ENCODE assay signal across 8 cellular contexts in the genomic region with DNA sequence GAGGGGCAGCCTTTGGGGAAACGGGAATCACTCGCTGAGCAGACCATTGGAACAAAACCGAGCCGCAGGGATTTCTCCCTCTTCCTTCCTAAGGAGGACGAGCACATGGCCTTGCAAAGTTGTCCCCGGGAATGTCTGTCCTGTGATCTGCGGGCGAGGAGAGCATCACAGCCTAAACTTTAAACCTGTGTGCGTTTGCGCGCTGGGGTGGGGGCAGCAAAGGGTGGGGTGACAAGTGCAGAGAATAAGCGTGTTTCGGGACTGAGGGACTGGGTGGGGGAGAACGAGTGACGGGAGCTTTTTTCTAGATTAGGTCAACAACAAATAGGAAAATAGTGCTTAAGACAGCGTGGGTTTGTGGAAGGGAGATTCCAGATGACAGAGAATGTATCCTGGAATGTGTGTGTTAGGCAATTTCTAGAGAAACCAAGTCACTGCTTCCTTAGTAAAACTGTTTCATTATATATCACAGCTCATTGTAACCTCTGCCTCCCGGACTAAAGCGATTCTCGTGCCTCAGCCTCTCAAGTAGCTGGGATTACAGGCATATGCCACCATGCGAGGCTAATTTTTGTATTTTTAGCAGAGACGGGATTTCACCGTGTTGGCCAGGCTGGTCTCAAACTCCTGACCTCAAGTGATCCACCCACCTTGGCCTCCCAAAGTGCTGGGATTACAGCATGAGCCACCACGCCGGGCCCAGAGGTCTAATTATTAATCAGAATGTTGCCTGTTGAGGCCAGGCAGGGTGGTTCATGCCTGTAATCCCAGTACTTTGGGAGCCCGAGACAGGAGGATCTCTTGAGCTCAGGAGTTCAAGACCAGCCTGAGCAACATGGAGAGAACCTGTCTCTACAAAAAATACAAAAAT. TPM values are rescaled to one million over a fixed set of nuclear protein-coding genes. Genes with fewer than 3 reads are reported as not detected.
DNase-seq lines count a peak whose midpoint lies in the region; ATAC-seq and TF ChIP-seq lines count a peak whose summit lies in the region.
"Not testable (repeated sequence)": the region's sequence is repeated elsewhere in the genome, so short reads cannot be mapped to it uniquely, and the experiment has no call there.

A gene (minus strand): TSS at position 169 of the 871 bp plus-strand sequence. CDS start 271 bp downstream, outside the sequence.

- not testable (repeated sequence) for TF ChIP-seq CTCF in GM20000 (IDR thresholded peaks at IDR 0.05; ENCODE audit: extremely low read depth, missing control alignments); OCI-LY3 (IDR thresholded peaks at IDR 0.05; ENCODE audit: low read depth, low read length); hepatocyte (IDR thresholded peaks at IDR 0.05; ENCODE audit: poor library complexity)

- peak within 1 kb of the TSS; percentile 89 to 97 for H3K4me3 Mint-ChIP-seq in activated T-cell treated with anti-CD3 and anti-CD28 coated beads, Interleukin-2, amount 50 U/mL, for 72 hours
- H3K4me3 Mint-ChIP-seq in naive thymus-derived CD8-positive, alpha-beta T cell = peak within 1 kb of the TSS; percentile 83 to 97 (median 89)

- H3K9me3 ChIP-seq in OCI-LY3 (ENCODE audit: insufficient read depth, low read length); hepatocyte (ENCODE audit: low read depth): not testable (repeated sequence)

- H3K36me3 Mint-ChIP-seq in activated T-cell treated with anti-CD3 and anti-CD28 coated beads, Interleukin-2, amount 50 U/mL, for 72 hours (ENCODE audit: insufficient read depth in 2 of 2) = peaks cover 8 to 13% of the 10 kb centered on the region in 2 donors
- H3K36me3 Mint-ChIP-seq in naive thymus-derived CD8-positive, alpha-beta T cell = not testable (repeated sequence)

- not testable (repeated sequence) for H3K79me2 ChIP-seq in ACC112 (ENCODE audit: control insufficient read depth, insufficient read depth, low read length, unreplicated experiment); OCI-LY3 (ENCODE audit: low read length); hepatocyte

- H3K36me3 ChIP-seq in ACC112 (ENCODE audit: insufficient read depth, low read length); OCI-LY3 (replicated peaks; ENCODE audit: low read depth, low read length); hepatocyte (replicated peaks; ENCODE audit: insufficient read depth, low read depth): not testable (repeated sequence)

- not testable (repeated sequence) for H4K20me1 ChIP-seq in OCI-LY3 (ENCODE audit: insufficient read depth, low read length); hepatocyte (ENCODE audit: insufficient read depth, poor library complexity, severe bottlenecking)

- not testable (repeated sequence) for H3K9me3 Mint-ChIP-seq in activated T-cell treated with anti-CD3 and anti-CD28 coated beads, Interleukin-2, amount 50 U/mL, for 72 hours; naive thymus-derived CD8-positive, alpha-beta T cell

- peak within 1 kb of the TSS; percentile 83 for H3K27ac Mint-ChIP-seq in activated T-cell treated with anti-CD3 and anti-CD28 coated beads, Interleukin-2, amount 50 U/mL, for 72 hours
- peak within 1 kb of the TSS in 6 of 10 donors; percentile 21 to 80 (median 46) for H3K27ac Mint-ChIP-seq in naive thymus-derived CD8-positive, alpha-beta T cell

- ATAC-seq in activated T-cell treated with anti-CD3 and anti-CD28 coated beads, Interleukin-2, amount 50 U/mL, for 72 hours (replicated peaks in 1 of 2) = peak; percentile 10 to 33
- ATAC-seq in naive thymus-derived CD8-positive, alpha-beta T cell = not testable (repeated sequence)

- peaks cover 24% of the 10 kb centered on the region for H3K27me3 Mint-ChIP-seq in activated T-cell treated with anti-CD3 and anti-CD28 coated beads, Interleukin-2, amount 50 U/mL, for 72 hours (ENCODE audit: low read depth)
- peaks cover 9 to 21% (median 14%) of the 10 kb centered on the region in 5 donors for H3K27me3 Mint-ChIP-seq in naive thymus-derived CD8-positive, alpha-beta T cell

- H3K4me1 ChIP-seq in ACC112 (ENCODE audit: control insufficient read depth, insufficient read depth, low read length, unreplicated experiment); hepatocyte (ENCODE audit: insufficient read depth): not testable (repeated sequence)
- H3K4me1 ChIP-seq in OCI-LY3 (ENCODE audit: low read length) = peaks cover 22% of the 10 kb centered on the region

- H3K4me1 Mint-ChIP-seq in activated T-cell treated with anti-CD3 and anti-CD28 coated beads, Interleukin-2, amount 50 U/mL, for 72 hours (ENCODE audit: low read depth) = peaks cover 35% of the 10 kb centered on the region
- H3K4me1 Mint-ChIP-seq in naive thymus-derived CD8-positive, alpha-beta T cell = peaks cover 15 to 35% (median 30%) of the 10 kb centered on the region in 4 donors

- peak within 1 kb of the TSS; percentile 100 for H3K4me2 ChIP-seq in OCI-LY3 (ENCODE audit: low read length)
- H3K4me2 ChIP-seq in hepatocyte = peak within 1 kb of the TSS; percentile 98

- WGBS in hepatocyte (ENCODE audit: low lambda C conversion rate, missing lambda C conversion rate) = 31% methylated on average over 25 of the region's 25 CpGs

- H3K4me3 ChIP-seq in ACC112 (ENCODE audit: low read depth, low read length) (peak within 1 kb of the TSS; percentile 84), OCI-LY3 (ENCODE audit: low read length) (peak within 1 kb of the TSS; percentile 94), hepatocyte (peak within 1 kb of the TSS; percentile 23)

- not testable (repeated sequence) for H3K9me2 ChIP-seq in hepatocyte (replicated peaks; ENCODE audit: insufficient read depth)

- H3K9ac ChIP-seq in OCI-LY3 (ENCODE audit: low read length) = peak within 1 kb of the TSS; percentile 53

- H3K27ac ChIP-seq in ACC112 (ENCODE audit: low read depth, low read length) = peak within 1 kb of the TSS; percentile 58
- not testable (repeated sequence) for H3K27ac ChIP-seq in OCI-LY3 (ENCODE audit: low read length)
- H3K27ac ChIP-seq in hepatocyte = peak within 1 kb of the TSS; percentile 37

- peak within 1 kb of the TSS; percentile 79 for H2AFZ ChIP-seq in ACC112 (ENCODE audit: low read length, unreplicated experiment)
- H2AFZ ChIP-seq in OCI-LY3 (ENCODE audit: low read depth, low read length) = peak within 1 kb of the TSS; percentile 54; the same call in 1 of the 2 replicates
- H2AFZ ChIP-seq in hepatocyte = peak within 1 kb of the TSS; percentile 75

- DNase-seq in GM20000 (ENCODE audit: low spot score) = peak; percentile 23
- DNase-seq in activated T-cell treated with anti-CD3 and anti-CD28 coated beads, Interleukin-2, amount 50 U/mL, for 72 hours = peak; percentile 31 to 35
- DNase-seq in dermis blood vessel endothelial cell = peak; percentile 51
- not testable (repeated sequence) for DNase-seq in hepatocyte (ENCODE audit: low spot score); naive thymus-derived CD8-positive, alpha-beta T cell
- peak; percentile 42 to 53 for DNase-seq in stimulated activated CD4-positive, alpha-beta T cell treated with anti-CD3 and anti-CD28 coated beads, Interleukin-2, amount 100 ng/mL, for 24 hours

- not testable (repeated sequence) for H3K27me3 ChIP-seq in ACC112 (ENCODE audit: insufficient read depth, low read length); hepatocyte
- peaks cover 17% of the 10 kb centered on the region for H3K27me3 ChIP-seq in OCI-LY3 (ENCODE audit: low read depth, low read length)

- POLR2A ChIA-PET in naive thymus-derived CD8-positive, alpha-beta T cell (lab: Charles Lee) = interaction anchor here (0.6 to 3.5 kb wide), 2 partner anchors 11 to 23 kb away, joined by 4 to 13 read pairs; no protein-coding TSS in a partner anchor

RNA-seq across cellular contexts. Expression of the gene that starts here (rescaled TPM):
- 10 to 100 TPM; 16.2 to 24.8 TPM for total RNA-seq in activated T-cell treated with anti-CD3 and anti-CD28 coated beads, Interleukin-2, amount 50 U/mL, for 72 hours
- total RNA-seq in dermis blood vessel endothelial cell = 21.3 and 35.6 TPM in 2 replicates
- 14.9 and 16.1 TPM in 2 replicates for total RNA-seq in hepatocyte
- 12.1 and 18.9 TPM in 2 replicates for polyA plus RNA-seq in hepatocyte
- under 1 TPM; 0.29 to 0.30 TPM for total RNA-seq in naive thymus-derived CD8-positive, alpha-beta T cell
- 1 to 10 TPM in 1 of 3 donors, under 1 TPM in 1, not detected in 1; 0.61 to 1.0 TPM for polyA plus RNA-seq in naive thymus-derived CD8-positive, alpha-beta T cell

Comparison
In these comparisons a context has a peak if more than half of its experiments do, and no peak if none do; other contexts are left out.
1. RNA of the gene that starts here (total RNA-seq): 16.2 to 24.8 TPM in activated T-cell treated with anti-CD3 and anti-CD28 coated beads, Interleukin-2, amount 50 U/mL, for 72 hours, 21.3 to 35.6 TPM in dermis blood vessel endothelial cell and 14.9 to 16.1 TPM in hepatocyte; 0.29 to 0.30 TPM in naive thymus-derived CD8-positive, alpha-beta T cell; every median in the first group is over 10 times any median in the second.
2. H3K4me3 ChIP-seq: peak in every context shown above with its lines; median percentile 94 in OCI-LY3; 84 in ACC112; 23 in hepatocyte.
3. Peak in every context shown above with its lines, with median percentiles within 50 percentile points of each other: H2AFZ ChIP-seq.